27 cellular contexts compared by ENCODE assay signal in genomic region chr12:107248187-107248586, GRCh38.
"Had no signal": no experiment of that assay in that cellular context is flagged by ENCODE, and none has a peak within 500 bp of the region (broad histone marks: within the 10 kb centered on the region; RNA-seq: fewer than 3 reads in every experiment).

No MANE protein-coding gene starts in this region.

- H3K9me3 ChIP-seq: colonic mucosa, esophagus muscularis mucosa, esophagus squamous epithelium, gastrocnemius medialis, gastroesophageal sphincter, heart left ventricle had no signal

- H3K4me3 ChIP-seq: colonic mucosa, coronary artery, dorsolateral prefrontal cortex, esophagus muscularis mucosa, esophagus squamous epithelium, gastrocnemius medialis, gastroesophageal sphincter, heart left ventricle had no signal

- ATAC-seq: effector memory CD8-positive, alpha-beta T cell; esophagus mucosa; foreskin keratinocyte; gastrocnemius medialis; gastroesophageal sphincter; heart left ventricle had no signal

- H3K36me3 ChIP-seq: colonic mucosa, esophagus muscularis mucosa, esophagus squamous epithelium, gastrocnemius medialis, gastroesophageal sphincter, heart left ventricle had no signal

- H3K4me1 ChIP-seq: colonic mucosa, esophagus muscularis mucosa, esophagus squamous epithelium, foreskin keratinocyte, gastrocnemius medialis, gastroesophageal sphincter, heart left ventricle had no signal

- FAIRE-seq: colon, endometrium, endothelial cell of umbilical vein, frontal cortex had no signal

- H3K27me3 ChIP-seq: colonic mucosa, gastrocnemius medialis had no signal

- DNase-seq: colonic mucosa; cortex of kidney; dermis blood vessel endothelial cell; dorsolateral prefrontal cortex; effector CD4-positive, alpha-beta T cell; effector CD8-positive, alpha-beta T cell; effector memory CD4-positive, alpha-beta T cell; effector memory CD8-positive, alpha-beta T cell; endodermal cell; erythroblast; esophagus squamous epithelium; foreskin fibroblast; foreskin keratinocyte; foreskin melanocyte; gastrocnemius medialis; glutamatergic neuron; head of caudate nucleus; heart left ventricle had no signal

- H3K27ac ChIP-seq: colonic mucosa, coronary artery, dorsolateral prefrontal cortex, epithelial cell of prostate, esophagus muscularis mucosa, esophagus squamous epithelium, foreskin keratinocyte, gastrocnemius medialis, gastroesophageal sphincter, heart left ventricle had no signal
